28 cellular contexts compared by ENCODE assay signal in the genomic region with DNA sequence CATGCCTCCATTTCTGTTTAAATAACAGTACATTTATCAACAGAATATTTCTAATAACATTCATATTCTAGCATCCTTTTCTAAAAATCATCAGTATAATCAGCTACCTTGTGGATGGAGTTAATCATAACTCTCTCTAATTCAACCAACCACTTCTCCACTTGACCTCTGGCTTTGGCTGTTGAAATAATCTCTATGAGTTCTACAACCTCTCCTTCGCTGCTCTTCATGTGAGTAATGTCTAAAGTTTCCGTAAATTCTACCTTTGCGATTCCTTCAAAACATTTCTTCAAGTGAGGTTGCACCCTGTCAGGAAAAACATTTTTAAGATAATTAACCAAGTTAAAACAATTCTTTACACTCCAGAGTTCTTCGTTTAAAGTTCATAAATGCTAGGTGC.
"Had no signal": no experiment of that assay in that cellular context is flagged by ENCODE, and none has a peak within 500 bp of the region (broad histone marks: within the 10 kb centered on the region; RNA-seq: fewer than 3 reads in every experiment).

No MANE protein-coding gene starts in this region.

- H3K9ac ChIP-seq: neural progenitor cell, parathyroid adenoma had no signal

- H3K27ac ChIP-seq: neural progenitor cell, ovary, parathyroid adenoma, psoas muscle, right lobe of liver, sigmoid colon, suprapubic skin, thoracic aorta, thyroid gland, tibial nerve, upper lobe of left lung, vagina had no signal

- DNase-seq: naive thymus-derived CD4-positive, alpha-beta T cell; natural killer cell; occipital lobe; ovary; posterior cingulate gyrus; psoas muscle; right cardiac atrium; right lobe of liver; sigmoid colon; small intestine; stimulated activated CD4-positive, alpha-beta T cell treated with anti-CD3 and anti-CD28 coated beads, Interleukin-1b, Interleukin-23, amount 100 ng/mL, for 48 hours; stimulated activated CD4-positive, alpha-beta T cell treated with anti-CD3 and anti-CD28 coated beads, Interleukin-4, amount 100 ng/mL, for 1 hour; stimulated activated CD4-positive, alpha-beta T cell treated with anti-CD3 and anti-CD28 coated beads, Interleukin-4, amount 100 ng/mL, for 4 hours; stimulated activated CD8-positive, alpha-beta memory T cell treated with anti-CD3 and anti-CD28 coated beads, Interleukin-4, amount 100 ng/mL, for 48 hours; stimulated activated naive CD4-positive, alpha-beta T cell; stimulated activated naive CD8-positive, alpha-beta T cell treated with anti-CD3 and anti-CD28 coated beads, Interleukin-15, amount 100 ng/mL, for 72 hours; stimulated activated naive CD8-positive, alpha-beta T cell treated with anti-CD3 and anti-CD28 coated beads, Interleukin-15, Interleukin-2, amounts not matched to agents 100 U/mL and 50 U/mL, for 24 hours; substantia nigra; thyroid gland; trophoblast cell; upper lobe of left lung had no signal

- H3K4me1 ChIP-seq: neural progenitor cell, parathyroid adenoma, psoas muscle, right lobe of liver, sigmoid colon, suprapubic skin, tibial nerve, upper lobe of left lung, vagina had no signal

- H3K79me2 ChIP-seq: parathyroid adenoma had no signal

- H3K36me3 ChIP-seq: neural progenitor cell, ovary, right lobe of liver, sigmoid colon, suprapubic skin, thoracic aorta, thyroid gland, tibial nerve, upper lobe of left lung, vagina had no signal

- ATAC-seq: naive thymus-derived CD4-positive, alpha-beta T cell; natural killer cell; psoas muscle; right cardiac atrium; right lobe of liver; stimulated activated memory B cell treated with anti-CD40 and anti-IgM and Interleukin-4, amounts not matched to agents 10 μg/mL and 1 μg/mL and 100 μg/mL, for 72 hours; stimulated activated naive CD8-positive, alpha-beta T cell treated with anti-CD3 and anti-CD28 coated beads, Interleukin-15, amount 100 ng/mL, for 72 hours; stimulated activated naive CD8-positive, alpha-beta T cell treated with anti-CD3 and anti-CD28 coated beads, Interleukin-15, Interleukin-2, amounts not matched to agents 100 U/mL and 50 U/mL, for 24 hours had no signal

- H3K4me2 ChIP-seq: neural progenitor cell had no signal

- H3K4me3 ChIP-seq: neural progenitor cell, ovary, psoas muscle, right lobe of liver, sigmoid colon, suprapubic skin, thoracic aorta, thyroid gland, tibial nerve, upper lobe of left lung, vagina had no signal

- H3K27me3 ChIP-seq: neural progenitor cell, ovary, right lobe of liver, sigmoid colon, suprapubic skin, thyroid gland, tibial nerve, upper lobe of left lung, vagina had no signal

- H2AFZ ChIP-seq: neural progenitor cell, parathyroid adenoma had no signal

- H3K9me3 ChIP-seq: ovary, psoas muscle, right lobe of liver, sigmoid colon, suprapubic skin, thoracic aorta, thyroid gland, upper lobe of left lung, vagina had no signal
